10 cellular contexts compared by ENCODE assay signal in genomic region chr1:55127827-55128343, GRCh38.
A peak's percentile ranks its signal among the peaks of the same experiment; 100 is the strongest.
DNase-seq lines count a peak whose midpoint lies in the region; ATAC-seq and TF ChIP-seq lines count a peak whose summit lies in the region.
"Had no signal": no experiment of that assay in that cellular context is flagged by ENCODE, and none has a peak within 500 bp of the region (broad histone marks: within the 10 kb centered on the region; RNA-seq: fewer than 3 reads in every experiment).

No MANE protein-coding gene starts in this region.

- H3K79me2 ChIP-seq in smooth muscle cell (ENCODE audit: low read depth) = no peaks in the 10 kb centered on the region

- TF ChIP-seq CTCF in smooth muscle cell (IDR thresholded peaks at IDR 0.05; ENCODE audit: borderline replicate concordance, insufficient read depth, poor library complexity, severe bottlenecking) = no peak

- H3K27ac ChIP-seq in smooth muscle cell (ENCODE audit: low read depth) = peak overlapping the region; percentile 38
- H3K27ac ChIP-seq: testis had no signal

- no peaks in the 10 kb centered on the region for H3K4me1 ChIP-seq in smooth muscle cell (ENCODE audit: low read depth)
- H3K4me1 ChIP-seq: testis had no signal

- WGBS in smooth muscle cell (ENCODE audit: low lambda C conversion rate) = 79% methylated on average over 3 of the region's 3 CpGs

- POLR2A ChIA-PET in activated CD8-positive, alpha-beta T cell treated with anti-CD3 and anti-CD28 coated beads, Interleukin-2, amount 10 ng/mL, durations not matched to agents 7 days and 5 days (lab: Charles Lee) = interaction anchor here (0.6 kb wide), 1 partner anchor 9 kb away, joined by 3 read pairs; no protein-coding TSS in a partner anchor

- peak overlapping the region; percentile 14 for H3K4me3 Mint-ChIP-seq in activated CD8-positive, alpha-beta memory T cell treated with anti-CD3 and anti-CD28 coated beads, Interleukin-2, amount 10 ng/mL, durations not matched to agents 7 days and 5 days
- no peak overlapping the region for H3K4me3 Mint-ChIP-seq in activated CD8-positive, alpha-beta T cell treated with anti-CD3 and anti-CD28 coated beads, Interleukin-2, amount 10 ng/mL, durations not matched to agents 7 days and 5 days

- H3K4me2 ChIP-seq in smooth muscle cell = no peak overlapping the region

- H4K20me1 ChIP-seq in smooth muscle cell (ENCODE audit: low read depth) = no peaks in the 10 kb centered on the region
- H4K20me1 ChIP-seq: BLaER1 treated with 17β-estradiol and CSF1 and Interleukin-3, amounts not matched to agents 10 nM and 100 nM had no signal

- CTCF ChIA-PET in activated CD8-positive, alpha-beta memory T cell treated with anti-CD3 and anti-CD28 coated beads, Interleukin-2, amount 10 ng/mL, durations not matched to agents 7 days and 5 days (lab: Charles Lee) = interaction anchor here (0.6 to 2.1 kb wide), 3 partner anchors 12 to 95 kb away, joined by 3 to 9 read pairs (median 3); no protein-coding TSS in a partner anchor
- CTCF ChIA-PET in activated CD8-positive, alpha-beta T cell treated with anti-CD3 and anti-CD28 coated beads, Interleukin-2, amount 10 ng/mL, durations not matched to agents 7 days and 5 days (lab: Charles Lee) = interaction anchor here (0.8 to 1.8 kb wide), 2 partner anchors 8 to 16 kb away, joined by 3 to 6 read pairs; no protein-coding TSS in a partner anchor

- H2AFZ ChIP-seq in smooth muscle cell (ENCODE audit: low read depth) = no peak overlapping the region

- H3K4me3 ChIP-seq in smooth muscle cell = no peak overlapping the region
- H3K4me3 ChIP-seq: BLaER1 treated with 17β-estradiol and CSF1 and Interleukin-3, amounts not matched to agents 10 nM and 100 nM; testis had no signal

- H3F3A ChIP-seq in smooth muscle cell (ENCODE audit: low read depth) = no peaks in the 10 kb centered on the region

- peak; percentile 96 for ATAC-seq in activated CD8-positive, alpha-beta memory T cell treated with anti-CD3 and anti-CD28 coated beads, Interleukin-2, amount 10 ng/mL, durations not matched to agents 7 days and 5 days
- ATAC-seq in HG02973 (IDR thresholded peaks at IDR 0.05; ENCODE audit: unreplicated experiment) = peak; percentile 78
- ATAC-seq in activated CD8-positive, alpha-beta T cell treated with anti-CD3 and anti-CD28 coated beads, Interleukin-2, amount 10 ng/mL, durations not matched to agents 7 days and 5 days = peak; percentile 85

- no peak overlapping the region for H3K9ac ChIP-seq in smooth muscle cell (ENCODE audit: low read depth)
- H3K9ac ChIP-seq: BLaER1 treated with 17β-estradiol and CSF1 and Interleukin-3, amounts not matched to agents 10 nM and 100 nM had no signal

- peaks cover 28% of the 10 kb centered on the region for H3K36me3 ChIP-seq in smooth muscle cell (ENCODE audit: low read depth)

- H3K27me3 ChIP-seq in smooth muscle cell (ENCODE audit: low read depth) = no peaks in the 10 kb centered on the region
- H3K27me3 ChIP-seq: BLaER1 treated with 17β-estradiol and CSF1 and Interleukin-3, amounts not matched to agents 10 nM and 100 nM; testis had no signal

- no peaks in the 10 kb centered on the region for H3K9me3 Mint-ChIP-seq in activated CD8-positive, alpha-beta memory T cell treated with anti-CD3 and anti-CD28 coated beads, Interleukin-2, amount 10 ng/mL, durations not matched to agents 7 days and 5 days (ENCODE audit: low read depth)
- no peaks in the 10 kb centered on the region for H3K9me3 Mint-ChIP-seq in activated CD8-positive, alpha-beta T cell treated with anti-CD3 and anti-CD28 coated beads, Interleukin-2, amount 10 ng/mL, durations not matched to agents 7 days and 5 days (ENCODE audit: insufficient read depth)

- H3K27ac Mint-ChIP-seq in activated CD8-positive, alpha-beta memory T cell treated with anti-CD3 and anti-CD28 coated beads, Interleukin-2, amount 10 ng/mL, durations not matched to agents 7 days and 5 days = peak overlapping the region; percentile 79
- H3K27ac Mint-ChIP-seq in activated CD8-positive, alpha-beta T cell treated with anti-CD3 and anti-CD28 coated beads, Interleukin-2, amount 10 ng/mL, durations not matched to agents 7 days and 5 days = peak overlapping the region; percentile 47

- DNase-seq in activated CD8-positive, alpha-beta memory T cell treated with anti-CD3 and anti-CD28 coated beads, Interleukin-2, amount 10 ng/mL, durations not matched to agents 7 days and 5 days = peak; percentile 55
- DNase-seq in activated CD8-positive, alpha-beta memory T cell treated with anti-CD3 and anti-CD28 coated beads, Interleukin-2, amount 50 U/mL, for 4 hours = no peak
- no peak for DNase-seq in activated CD8-positive, alpha-beta T cell treated with anti-CD3 and anti-CD28 coated beads, Interleukin-2, amount 10 ng/mL, durations not matched to agents 7 days and 5 days
- no peak for DNase-seq in smooth muscle cell (lab: John Stamatoyannopoulos, UW; ENCODE audit: unreplicated experiment)
- DNase-seq in NCI-H524 (lab: John Stamatoyannopoulos, UW) = no peak
- no peak for DNase-seq in NCI-H1417 treated with DMSO at 0.1 percent for 48 hours (lab: John Stamatoyannopoulos, UW)
- no peak for DNase-seq in DMS79 (lab: John Stamatoyannopoulos, UW)
- DNase-seq: testis had no signal

- peaks cover 31% of the 10 kb centered on the region for H3K4me1 Mint-ChIP-seq in activated CD8-positive, alpha-beta memory T cell treated with anti-CD3 and anti-CD28 coated beads, Interleukin-2, amount 10 ng/mL, durations not matched to agents 7 days and 5 days
- peaks cover 13% of the 10 kb centered on the region for H3K4me1 Mint-ChIP-seq in activated CD8-positive, alpha-beta T cell treated with anti-CD3 and anti-CD28 coated beads, Interleukin-2, amount 10 ng/mL, durations not matched to agents 7 days and 5 days (ENCODE audit: low read depth)

- H3K27me3 Mint-ChIP-seq in activated CD8-positive, alpha-beta memory T cell treated with anti-CD3 and anti-CD28 coated beads, Interleukin-2, amount 10 ng/mL, durations not matched to agents 7 days and 5 days = no peaks in the 10 kb centered on the region
- no peaks in the 10 kb centered on the region for H3K27me3 Mint-ChIP-seq in activated CD8-positive, alpha-beta T cell treated with anti-CD3 and anti-CD28 coated beads, Interleukin-2, amount 10 ng/mL, durations not matched to agents 7 days and 5 days (ENCODE audit: low read depth)

- no peaks in the 10 kb centered on the region for H3K9me3 ChIP-seq in smooth muscle cell (replicated peaks; ENCODE audit: low read depth)
- H3K9me3 ChIP-seq: testis had no signal

- peaks cover 70% of the 10 kb centered on the region for H3K36me3 Mint-ChIP-seq in activated CD8-positive, alpha-beta memory T cell treated with anti-CD3 and anti-CD28 coated beads, Interleukin-2, amount 10 ng/mL, durations not matched to agents 7 days and 5 days
- peaks cover 71% of the 10 kb centered on the region for H3K36me3 Mint-ChIP-seq in activated CD8-positive, alpha-beta T cell treated with anti-CD3 and anti-CD28 coated beads, Interleukin-2, amount 10 ng/mL, durations not matched to agents 7 days and 5 days (ENCODE audit: low read depth)
